2 cellular contexts compared by ENCODE assay signal in the genomic region with DNA sequence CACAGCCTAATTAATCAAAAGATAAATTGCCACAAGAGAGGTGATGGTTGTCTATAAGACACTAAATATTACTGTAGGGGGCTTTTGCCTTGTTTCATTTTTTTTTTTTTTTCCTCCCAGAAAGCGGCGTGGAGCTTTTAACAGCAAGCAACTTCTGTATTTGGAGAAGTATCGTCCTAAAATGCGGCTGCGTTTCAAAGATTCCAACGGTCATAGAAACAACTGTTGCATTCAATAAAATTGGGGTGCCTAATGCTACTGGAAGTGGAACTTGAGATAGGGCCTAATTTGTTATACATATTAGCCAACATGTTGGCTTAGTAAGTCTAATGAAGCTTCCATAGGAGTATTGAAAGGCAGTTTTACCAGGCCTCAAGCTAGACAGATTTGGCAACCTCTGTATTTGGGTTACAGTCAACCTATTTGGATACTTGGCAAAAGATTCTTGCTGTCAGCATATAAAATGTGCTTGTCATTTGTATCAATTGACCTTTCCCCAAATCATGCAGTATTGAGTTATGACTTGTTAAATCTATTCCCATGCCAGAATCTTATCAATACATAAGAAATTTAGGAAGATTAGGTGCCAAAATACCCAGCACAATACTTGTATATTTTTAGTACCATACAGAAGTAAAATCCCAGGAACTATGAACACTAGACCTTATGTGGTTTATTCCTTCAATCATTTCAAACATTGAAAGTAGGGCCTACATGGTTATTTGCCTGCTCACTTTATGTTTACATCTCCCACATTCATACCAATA.
A peak's percentile ranks its signal among the peaks of the same experiment; 100 is the strongest.
TF ChIP-seq lines count a peak whose summit lies in the region.

No MANE protein-coding gene starts in this region.

TF ChIP-seq in GM12878, 131 proteins besides CTCF, POLR2A, EP300 and RAD21:
- TF ChIP-seq, protein P1, sequence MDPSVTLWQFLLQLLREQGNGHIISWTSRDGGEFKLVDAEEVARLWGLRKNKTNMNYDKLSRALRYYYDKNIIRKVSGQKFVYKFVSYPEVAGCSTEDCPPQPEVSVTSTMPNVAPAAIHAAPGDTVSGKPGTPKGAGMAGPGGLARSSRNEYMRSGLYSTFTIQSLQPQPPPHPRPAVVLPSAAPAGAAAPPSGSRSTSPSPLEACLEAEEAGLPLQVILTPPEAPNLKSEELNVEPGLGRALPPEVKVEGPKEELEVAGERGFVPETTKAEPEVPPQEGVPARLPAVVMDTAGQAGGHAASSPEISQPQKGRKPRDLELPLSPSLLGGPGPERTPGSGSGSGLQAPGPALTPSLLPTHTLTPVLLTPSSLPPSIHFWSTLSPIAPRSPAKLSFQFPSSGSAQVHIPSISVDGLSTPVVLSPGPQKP (IDR thresholded peaks at IDR 0.05; ENCODE audit: low read depth, low read length) = no peak
- TF ChIP-seq POLR2AphosphoS5 (IDR thresholded peaks at IDR 0.05; ENCODE audit: low read length) = 0 out of 2 replicates have a peak, but pooled peaks have one; percentile 24
- TF ChIP-seq, protein P2, sequence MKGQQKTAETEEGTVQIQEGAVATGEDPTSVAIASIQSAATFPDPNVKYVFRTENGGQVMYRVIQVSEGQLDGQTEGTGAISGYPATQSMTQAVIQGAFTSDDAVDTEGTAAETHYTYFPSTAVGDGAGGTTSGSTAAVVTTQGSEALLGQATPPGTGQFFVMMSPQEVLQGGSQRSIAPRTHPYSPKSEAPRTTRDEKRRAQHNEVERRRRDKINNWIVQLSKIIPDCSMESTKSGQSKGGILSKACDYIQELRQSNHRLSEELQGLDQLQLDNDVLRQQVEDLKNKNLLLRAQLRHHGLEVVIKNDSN (IDR thresholded peaks at IDR 0.05; ENCODE audit: borderline replicate concordance, extremely low read length, insufficient read depth, low read depth, low read length) = no peak

TF ChIP-seq in liver, 16 proteins besides CTCF, POLR2A, EP300 and RAD21:
- no peak for TF ChIP-seq HNF4A (conservative IDR thresholded peaks at IDR 0.05)
- no peak for TF ChIP-seq HNF4G (IDR thresholded peaks at IDR 0.05)
- TF ChIP-seq, protein P3, sequence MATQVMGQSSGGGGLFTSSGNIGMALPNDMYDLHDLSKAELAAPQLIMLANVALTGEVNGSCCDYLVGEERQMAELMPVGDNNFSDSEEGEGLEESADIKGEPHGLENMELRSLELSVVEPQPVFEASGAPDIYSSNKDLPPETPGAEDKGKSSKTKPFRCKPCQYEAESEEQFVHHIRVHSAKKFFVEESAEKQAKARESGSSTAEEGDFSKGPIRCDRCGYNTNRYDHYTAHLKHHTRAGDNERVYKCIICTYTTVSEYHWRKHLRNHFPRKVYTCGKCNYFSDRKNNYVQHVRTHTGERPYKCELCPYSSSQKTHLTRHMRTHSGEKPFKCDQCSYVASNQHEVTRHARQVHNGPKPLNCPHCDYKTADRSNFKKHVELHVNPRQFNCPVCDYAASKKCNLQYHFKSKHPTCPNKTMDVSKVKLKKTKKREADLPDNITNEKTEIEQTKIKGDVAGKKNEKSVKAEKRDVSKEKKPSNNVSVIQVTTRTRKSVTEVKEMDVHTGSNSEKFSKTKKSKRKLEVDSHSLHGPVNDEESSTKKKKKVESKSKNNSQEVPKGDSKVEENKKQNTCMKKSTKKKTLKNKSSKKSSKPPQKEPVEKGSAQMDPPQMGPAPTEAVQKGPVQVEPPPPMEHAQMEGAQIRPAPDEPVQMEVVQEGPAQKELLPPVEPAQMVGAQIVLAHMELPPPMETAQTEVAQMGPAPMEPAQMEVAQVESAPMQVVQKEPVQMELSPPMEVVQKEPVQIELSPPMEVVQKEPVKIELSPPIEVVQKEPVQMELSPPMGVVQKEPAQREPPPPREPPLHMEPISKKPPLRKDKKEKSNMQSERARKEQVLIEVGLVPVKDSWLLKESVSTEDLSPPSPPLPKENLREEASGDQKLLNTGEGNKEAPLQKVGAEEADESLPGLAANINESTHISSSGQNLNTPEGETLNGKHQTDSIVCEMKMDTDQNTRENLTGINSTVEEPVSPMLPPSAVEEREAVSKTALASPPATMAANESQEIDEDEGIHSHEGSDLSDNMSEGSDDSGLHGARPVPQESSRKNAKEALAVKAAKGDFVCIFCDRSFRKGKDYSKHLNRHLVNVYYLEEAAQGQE (IDR thresholded peaks at IDR 0.05) = peak; percentile 10
- TF ChIP-seq FOXA1 (IDR thresholded peaks at IDR 0.05) = no peak
- TF ChIP-seq EGR1 (IDR thresholded peaks at IDR 0.05; ENCODE audit: low read depth in 2 of 2) = peak in 1 of 2 donors; percentile 11
- TF ChIP-seq FOXA2 (IDR thresholded peaks at IDR 0.05) = no peak
- TF ChIP-seq TAF1 (conservative IDR thresholded peaks at IDR 0.05) = no peak
- TF ChIP-seq, protein P4, sequence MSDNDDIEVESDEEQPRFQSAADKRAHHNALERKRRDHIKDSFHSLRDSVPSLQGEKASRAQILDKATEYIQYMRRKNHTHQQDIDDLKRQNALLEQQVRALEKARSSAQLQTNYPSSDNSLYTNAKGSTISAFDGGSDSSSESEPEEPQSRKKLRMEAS (IDR thresholded peaks at IDR 0.05) = no peak
- no peak for TF ChIP-seq NR2F2 (IDR thresholded peaks at IDR 0.05)
- TF ChIP-seq GABPA (IDR thresholded peaks at IDR 0.05 in 1 of 2, conservative IDR thresholded peaks at IDR 0.05 in 1 of 2) = no peak
- TF ChIP-seq, protein P5, sequence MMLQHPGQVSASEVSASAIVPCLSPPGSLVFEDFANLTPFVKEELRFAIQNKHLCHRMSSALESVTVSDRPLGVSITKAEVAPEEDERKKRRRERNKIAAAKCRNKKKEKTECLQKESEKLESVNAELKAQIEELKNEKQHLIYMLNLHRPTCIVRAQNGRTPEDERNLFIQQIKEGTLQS (IDR thresholded peaks at IDR 0.05) = no peak
- TF ChIP-seq JUND (IDR thresholded peaks at IDR 0.05) = no peak
- TF ChIP-seq, protein P6, sequence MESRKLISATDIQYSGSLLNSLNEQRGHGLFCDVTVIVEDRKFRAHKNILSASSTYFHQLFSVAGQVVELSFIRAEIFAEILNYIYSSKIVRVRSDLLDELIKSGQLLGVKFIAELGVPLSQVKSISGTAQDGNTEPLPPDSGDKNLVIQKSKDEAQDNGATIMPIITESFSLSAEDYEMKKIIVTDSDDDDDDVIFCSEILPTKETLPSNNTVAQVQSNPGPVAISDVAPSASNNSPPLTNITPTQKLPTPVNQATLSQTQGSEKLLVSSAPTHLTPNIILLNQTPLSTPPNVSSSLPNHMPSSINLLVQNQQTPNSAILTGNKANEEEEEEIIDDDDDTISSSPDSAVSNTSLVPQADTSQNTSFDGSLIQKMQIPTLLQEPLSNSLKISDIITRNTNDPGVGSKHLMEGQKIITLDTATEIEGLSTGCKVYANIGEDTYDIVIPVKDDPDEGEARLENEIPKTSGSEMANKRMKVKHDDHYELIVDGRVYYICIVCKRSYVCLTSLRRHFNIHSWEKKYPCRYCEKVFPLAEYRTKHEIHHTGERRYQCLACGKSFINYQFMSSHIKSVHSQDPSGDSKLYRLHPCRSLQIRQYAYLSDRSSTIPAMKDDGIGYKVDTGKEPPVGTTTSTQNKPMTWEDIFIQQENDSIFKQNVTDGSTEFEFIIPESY (IDR thresholded peaks at IDR 0.05) = peak; percentile 82
- no peak for TF ChIP-seq SP1 (IDR thresholded peaks at IDR 0.05)
- peak in 1 of 2 donors; percentile 17 for TF ChIP-seq RXRA (IDR thresholded peaks at IDR 0.05)
